Comparison of ENCODE assay signal across 14 cellular contexts in the genomic region with DNA sequence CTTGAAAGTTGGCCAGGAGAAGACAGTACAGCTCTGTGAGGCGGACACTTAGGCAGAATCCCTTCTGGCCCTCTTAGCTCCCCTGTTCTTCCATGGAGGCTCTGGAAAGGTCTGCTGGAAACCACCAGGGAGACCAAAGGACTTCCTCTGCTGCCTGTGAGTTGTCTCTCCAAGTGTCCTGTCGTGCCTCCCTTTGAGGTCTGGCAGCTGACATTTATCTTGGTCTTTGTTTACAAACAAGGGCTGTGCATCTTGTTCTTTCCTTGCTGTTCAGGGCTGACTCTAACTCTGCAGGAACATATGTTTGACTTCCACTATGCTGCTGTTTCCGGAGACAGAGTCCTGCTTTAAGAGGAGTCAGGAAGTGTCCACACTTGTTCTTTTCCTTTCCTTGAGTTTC.
DNase-seq lines count a peak whose midpoint lies in the region; ATAC-seq and TF ChIP-seq lines count a peak whose summit lies in the region.
"Had no signal": no experiment of that assay in that cellular context is flagged by ENCODE, and none has a peak within 500 bp of the region (broad histone marks: within the 10 kb centered on the region; RNA-seq: fewer than 3 reads in every experiment).

No MANE protein-coding gene starts in this region.

- no peaks in the 10 kb centered on the region for H3K27me3 ChIP-seq in neuronal stem cell (ENCODE audit: control insufficient read depth in 3 of 3, insufficient read depth in 3 of 3, low read depth in 1 of 3, low read length in 3 of 3)
- H3K27me3 ChIP-seq in hepatocyte: no peaks in the 10 kb centered on the region
- H3K27me3 ChIP-seq: BLaER1 treated with 17β-estradiol and CSF1 and Interleukin-3, amounts not matched to agents 10 nM and 100 nM; SJSA1 had no signal

- no peak overlapping the region for H3K4ac ChIP-seq in neuronal stem cell (ENCODE audit: low read length)

- H3K4me3 ChIP-seq in fibroblast of villous mesenchyme (ENCODE audit: low read depth, low read length) (no peak overlapping the region), neuronal stem cell (ENCODE audit: low read length in 2 of 2) (no peak overlapping the region), hepatocyte (no peak overlapping the region)
- H3K4me3 ChIP-seq: BLaER1 treated with 17β-estradiol and CSF1 and Interleukin-3, amounts not matched to agents 10 nM and 100 nM; SJSA1 had no signal

- H3K79me1 ChIP-seq in neuronal stem cell (ENCODE audit: low read depth, low read length): no peaks in the 10 kb centered on the region

- H3K4me2 ChIP-seq in neuronal stem cell (ENCODE audit: insufficient read depth, low read length, poor library complexity, severe bottlenecking) (no peak overlapping the region), hepatocyte (no peak overlapping the region)
- H3K4me2 ChIP-seq: BLaER1 treated with 17β-estradiol and CSF1 and Interleukin-3, amounts not matched to agents 10 nM and 100 nM had no signal

- no peak for TF ChIP-seq CTCF in fibroblast of villous mesenchyme (IDR thresholded peaks at IDR 0.05; ENCODE audit: insufficient read depth, low read depth, low read length)
- TF ChIP-seq CTCF in hepatocyte (IDR thresholded peaks at IDR 0.05; ENCODE audit: poor library complexity): no peak

- no peak overlapping the region for H2BK5ac ChIP-seq in neuronal stem cell (ENCODE audit: low read length)

- no peak overlapping the region for H4K8ac ChIP-seq in neuronal stem cell (ENCODE audit: low read depth, low read length)

- H3K9me2 ChIP-seq in hepatocyte (replicated peaks; ENCODE audit: insufficient read depth): no peaks in the 10 kb centered on the region

- no peak overlapping the region for H2BK120ac ChIP-seq in neuronal stem cell (ENCODE audit: low read depth, low read length)

- H2AK5ac ChIP-seq in neuronal stem cell (ENCODE audit: low read depth, low read length): no peak overlapping the region

- intact Hi-C loops in left ventricle myocardium superior (cut with micrococcal nuclease): loop anchor here (1.0 kb wide), 1 partner anchor 125 kb away; no protein-coding TSS in a partner anchor
- intact Hi-C loops in Right ventricle myocardium inferior (cut with DNase I): no loop called here

- H3K4me1 ChIP-seq in neuronal stem cell (ENCODE audit: control insufficient read depth in 2 of 2, insufficient read depth in 1 of 2, low read depth in 1 of 2, low read length in 2 of 2) (no peaks in the 10 kb centered on the region), hepatocyte (ENCODE audit: insufficient read depth) (peaks cover 6% of the 10 kb centered on the region)
- H3K4me1 ChIP-seq: BLaER1 treated with 17β-estradiol and CSF1 and Interleukin-3, amounts not matched to agents 10 nM and 100 nM; SJSA1 had no signal

- no peaks in the 10 kb centered on the region for H4K20me1 ChIP-seq in hepatocyte (ENCODE audit: insufficient read depth, poor library complexity, severe bottlenecking)
- H4K20me1 ChIP-seq: BLaER1 treated with 17β-estradiol and CSF1 and Interleukin-3, amounts not matched to agents 10 nM and 100 nM had no signal

- no CpG with 5 or more reads among the region's 3 CpGs for WGBS in neuronal stem cell (ENCODE audit: extremely low coverage in 2 of 2, insufficient read length in 2 of 2, insufficient replicate concordance in 1 of 2), 2 donors
- WGBS in hepatocyte (ENCODE audit: low lambda C conversion rate, missing lambda C conversion rate): 61% methylated on average over 3 of the region's 3 CpGs

- H3K23ac ChIP-seq in neuronal stem cell (ENCODE audit: low read depth, low read length, poor library complexity): no peak overlapping the region

- no peak overlapping the region for H2BK12ac ChIP-seq in neuronal stem cell (ENCODE audit: low read length)

- H3K36me3 ChIP-seq in neuronal stem cell (replicated peaks in 1 of 2; ENCODE audit: control insufficient read depth in 2 of 2, insufficient read depth in 2 of 2, low read length in 2 of 2) (no peaks in the 10 kb centered on the region), hepatocyte (replicated peaks; ENCODE audit: insufficient read depth, low read depth) (no peaks in the 10 kb centered on the region)
- H3K36me3 ChIP-seq: BLaER1 treated with 17β-estradiol and CSF1 and Interleukin-3, amounts not matched to agents 10 nM and 100 nM; SJSA1 had no signal

- no peaks in the 10 kb centered on the region for H3K79me2 ChIP-seq in hepatocyte

- H3K9me3 ChIP-seq in neuronal stem cell (replicated peaks in 1 of 2; ENCODE audit: control insufficient read depth in 2 of 2, insufficient read depth in 1 of 2, low read depth in 1 of 2, low read length in 2 of 2) (peaks cover 0 to 6% of the 10 kb centered on the region in 2 donors), hepatocyte (ENCODE audit: low read depth) (no peaks in the 10 kb centered on the region)
- H3K9me3 ChIP-seq: SJSA1 had no signal

- H2AFZ ChIP-seq in neuronal stem cell (ENCODE audit: low read length) (peak overlapping the region; percentile 10), hepatocyte (no peak overlapping the region)

- H4K91ac ChIP-seq in neuronal stem cell (ENCODE audit: low read depth, low read length, poor library complexity): no peak overlapping the region

- ATAC-seq in left ventricle myocardium superior (peak; percentile 19), Right ventricle myocardium inferior (no peak), HG02870 (IDR thresholded peaks at IDR 0.05; ENCODE audit: unreplicated experiment) (no peak)

- DNase-seq in left ventricle myocardium superior (no peak), Right ventricle myocardium inferior (ENCODE audit: missing footprints) (no peak), fibroblast of villous mesenchyme (ENCODE audit: low read depth) (peak; percentile 42), neuronal stem cell (ENCODE audit: low spot score) (no peak), SKM-1 (lab: John Stamatoyannopoulos, UW; ENCODE audit: unreplicated experiment) (no peak), hepatocyte (ENCODE audit: low spot score) (no peak)
- DNase-seq in activated CD8-positive, alpha-beta memory T cell treated with anti-CD3 and anti-CD28 coated beads, Interleukin-2, amount 50 U/mL, for 48 hours: no peak
- DNase-seq: NCI-H1417 treated with DMSO at 0.1 percent for 48 hours, NCI-H2029, NCI-H524, RPMI8226 had no signal

- H3K27ac ChIP-seq in neuronal stem cell (replicated peaks; ENCODE audit: low read length): no peak overlapping the region
- no peak overlapping the region for H3K27ac ChIP-seq in hepatocyte
- H3K27ac ChIP-seq: BLaER1 treated with 17β-estradiol and CSF1 and Interleukin-3, amounts not matched to agents 10 nM and 100 nM; SJSA1 had no signal

- no peak overlapping the region for H3K14ac ChIP-seq in neuronal stem cell (ENCODE audit: low read length)

- H3K18ac ChIP-seq in neuronal stem cell (ENCODE audit: low read length): no peak overlapping the region

- no peak overlapping the region for H2BK15ac ChIP-seq in neuronal stem cell (ENCODE audit: low read length)

- H3K9ac ChIP-seq in neuronal stem cell (ENCODE audit: low read depth, low read length, poor library complexity): no peak overlapping the region
- H3K9ac ChIP-seq: BLaER1 treated with 17β-estradiol and CSF1 and Interleukin-3, amounts not matched to agents 10 nM and 100 nM had no signal
